ENCODE assay signal across 21 cellular contexts in genomic region chr7:58316-58715, GRCh38.
"Had no signal": no experiment of that assay in that cellular context is flagged by ENCODE, and none has a peak within 500 bp of the region (broad histone marks: within the 10 kb centered on the region; RNA-seq: fewer than 3 reads in every experiment).

No MANE protein-coding gene starts in this region.

- H3K4me3 ChIP-seq: adrenal gland, MG63, Peyer's patch had no signal

- H3K27ac ChIP-seq: adrenal gland, Peyer's patch had no signal

- DNase-seq: activated CD4-positive, alpha-beta T cell treated with anti-CD3 and anti-CD28 coated beads for 48 hours; activated CD4-positive, alpha-beta T cell treated with anti-CD3 and anti-CD28 coated beads, Interleukin-2, amount 50 U/mL, for 4 hours; activated CD4-positive, CD25-positive, alpha-beta regulatory T cell treated with anti-CD3 and anti-CD28 coated beads, Interleukin-2, amount 50 U/mL, for 72 hours; activated CD8-positive, alpha-beta memory T cell treated with anti-CD3 and anti-CD28 coated beads, Interleukin-2, amount 50 U/mL, for 48 hours; activated CD8-positive, alpha-beta T cell treated with anti-CD3 and anti-CD28 coated beads, Interleukin-2, amount 10 ng/mL, durations not matched to agents 7 days and 5 days; activated naive CD4-positive, alpha-beta T cell treated with anti-CD3 and anti-CD28 coated beads, Interleukin-2, amount 50 U/mL, for 16 hours; activated naive CD8-positive, alpha-beta T cell treated with anti-CD3 and anti-CD28 coated beads, Interleukin-2, amount 10 ng/mL, durations not matched to agents 7 days and 5 days; activated T-cell treated with anti-CD3 and anti-CD28 coated beads, Interleukin-2, amount 50 U/mL, for 1 hour; MG63; MV-4-11; NCI-H1092 treated with DMSO at 0.1 percent for 48 hours; NCI-H1417 treated with DMSO at 0.1 percent for 48 hours; NCI-H1694; NCI-H2029; NCI-H345; NCI-H510A treated with DMSO at 0.1 percent for 48 hours; SHP77 treated with DMSO at 0.1 percent for 48 hours; T-helper 17 cell; T-helper 9 cell had no signal

- H3K4me1 ChIP-seq: adrenal gland, Peyer's patch had no signal

- H3K36me3 ChIP-seq: adrenal gland, MG63, Peyer's patch had no signal

- H3K27me3 ChIP-seq: adrenal gland, MG63, Peyer's patch had no signal

- ATAC-seq: activated CD8-positive, alpha-beta T cell treated with anti-CD3 and anti-CD28 coated beads, Interleukin-2, amount 10 ng/mL, durations not matched to agents 7 days and 5 days; T-helper 17 cell had no signal

- H3K9me3 ChIP-seq: adrenal gland, MG63, Peyer's patch had no signal
